8 cellular contexts compared by ENCODE assay signal in the genomic region with DNA sequence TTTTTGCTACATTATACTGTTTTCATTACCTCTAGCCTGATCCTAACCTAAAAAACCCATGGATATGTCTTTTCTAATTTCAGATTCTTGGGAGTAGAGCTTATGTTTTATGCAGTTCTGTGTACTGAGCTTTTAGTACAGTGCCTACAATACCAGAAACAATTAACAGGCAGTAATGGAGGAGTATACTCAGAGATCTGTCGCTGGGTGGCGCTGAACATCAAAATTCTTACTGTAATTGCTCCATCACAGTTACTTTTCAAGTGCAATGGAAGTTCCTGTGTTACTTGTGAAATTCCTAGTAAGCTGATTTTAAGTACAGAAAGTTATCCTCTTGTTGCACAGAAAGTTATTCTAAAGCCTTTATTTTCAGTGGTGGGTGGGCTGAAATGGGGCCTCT.
DNase-seq lines count a peak whose midpoint lies in the region; ATAC-seq, FAIRE-seq and TF ChIP-seq lines count a peak whose summit lies in the region.

No MANE protein-coding gene starts in this region.

- no peak for TF ChIP-seq RAD21 in HepG2 (CRISPR knock-in tag; IDR thresholded peaks at IDR 0.05)

- TF ChIP-seq EP300 in HepG2 (IDR thresholded peaks at IDR 0.05; ENCODE audit: low read depth in 2 of 2, low read length in 2 of 2) (no peak), HepG2 (CRISPR knock-in tag; IDR thresholded peaks at IDR 0.05; ENCODE audit: borderline replicate concordance) (no peak), suprapubic skin (IDR thresholded peaks at IDR 0.05) (no peak)

- H3K27ac Mint-ChIP-seq in chondrocyte (ENCODE audit: unreplicated experiment), result no peak overlapping the region

- H3K4me3 ChIP-seq in HepG2 (replicated peaks in 1 of 3; ENCODE audit: insufficient read depth in 1 of 3, low read depth in 2 of 3, low read length in 3 of 3) (no peak overlapping the region), suprapubic skin (no peak overlapping the region)

- H3K4me1 Mint-ChIP-seq in chondrocyte (ENCODE audit: low read depth), result peaks cover 5% of the 10 kb centered on the region

- peak; percentile 88 for TF ChIP-seq CTCF in chondrocyte (IDR thresholded peaks at IDR 0.05)
- TF ChIP-seq CTCF in HepG2 (CRISPR knock-in tag; IDR thresholded peaks at IDR 0.05), result peak; percentile 65
- TF ChIP-seq CTCF in suprapubic skin (IDR thresholded peaks at IDR 0.05), result peak in 1 of 2 donors; percentile 22

- H2AFZ ChIP-seq in HepG2 (ENCODE audit: low read length), result no peak overlapping the region

- H3K4me3 Mint-ChIP-seq in chondrocyte (ENCODE audit: unreplicated experiment), result no peak overlapping the region

- no peaks in the 10 kb centered on the region for H3K27me3 Mint-ChIP-seq in chondrocyte (ENCODE audit: low read depth)

- no peak overlapping the region for H3K9ac ChIP-seq in HepG2 (ENCODE audit: insufficient read depth, low read depth, low read length)

- H3K27ac ChIP-seq in HepG2 (ENCODE audit: extremely low read length, insufficient read depth, low read length) (no peak overlapping the region), suprapubic skin (no peak overlapping the region)

- peak; percentile 47 for FAIRE-seq in HepG2 (lab: Jason Lieb, UNC)

- H3K4me1 ChIP-seq in HepG2 (ENCODE audit: insufficient read depth, low read length) (no peaks in the 10 kb centered on the region), suprapubic skin (no peaks in the 10 kb centered on the region)

- H3K79me2 ChIP-seq in HepG2 (ENCODE audit: insufficient read depth, low read length), result no peaks in the 10 kb centered on the region

- ATAC-seq in HG03139 (IDR thresholded peaks at IDR 0.05; ENCODE audit: unreplicated experiment), result peak; percentile 57
- ATAC-seq in HepG2, result peak; percentile 91
- no peak for ATAC-seq in GM18519 (IDR thresholded peaks at IDR 0.05; ENCODE audit: low FRiP score, unreplicated experiment)
- ATAC-seq in GM21528 (IDR thresholded peaks at IDR 0.05; ENCODE audit: low FRiP score, unreplicated experiment), result no peak

- POLR2A ChIA-PET in HepG2 (lab: Yijun Ruan, JAX), result no interaction called here

- CTCF ChIA-PET in HepG2 (lab: Yijun Ruan, JAX; ENCODE audit: low intra/inter-chr PET ratio, low total read pairs), result no interaction called here

- H3K9me3 Mint-ChIP-seq in chondrocyte (ENCODE audit: low read depth), result peaks cover 9% of the 10 kb centered on the region

- H3K27me3 ChIP-seq in HepG2 (ENCODE audit: control insufficient read depth in 1 of 2, insufficient read depth in 2 of 2, low read length in 2 of 2) (no peaks in the 10 kb centered on the region), suprapubic skin (no peaks in the 10 kb centered on the region)

- no peak overlapping the region for H3K4me2 ChIP-seq in HepG2 (ENCODE audit: low read depth, low read length)

- DNase-seq in GM03348 (ENCODE audit: low spot score), result peak; percentile 70
- DNase-seq in OCI-M1 (lab: John Stamatoyannopoulos, UW), result peak; percentile 70
- no peak for DNase-seq in chondrocyte (ENCODE audit: low spot score)
- peak; percentile 24 for DNase-seq in HepG2 (ENCODE audit: low spot score)
- peak; percentile 68 to 80 for DNase-seq in suprapubic skin (ENCODE audit: low spot score in 2 of 2)

- H3K36me3 Mint-ChIP-seq in chondrocyte (ENCODE audit: low read depth), result peaks cover 13% of the 10 kb centered on the region

- no peak for TF ChIP-seq POLR2A in HepG2 (IDR thresholded peaks at IDR 0.05; ENCODE audit: insufficient read depth in 1 of 2, low read depth in 2 of 2, low read length in 2 of 2)
- no peak for TF ChIP-seq POLR2A in suprapubic skin (IDR thresholded peaks at IDR 0.05)

- peaks cover 0 to 3% of the 10 kb centered on the region in 2 experiments; a peak in 1 of 5 replicates for H3K36me3 ChIP-seq in HepG2 (replicated peaks in 1 of 2; ENCODE audit: control insufficient read depth in 1 of 2, insufficient read depth in 2 of 2, low read length in 2 of 2)
- H3K36me3 ChIP-seq in suprapubic skin, result peaks cover 3% of the 10 kb centered on the region

- BruUV-seq in HepG2 (replicated peaks; lab: Mats Ljungman, UMichigan), result no TSS peak

- H4K20me1 ChIP-seq in HepG2 (ENCODE audit: insufficient read depth, low read length), result no peaks in the 10 kb centered on the region

- intact Hi-C loops in HepG2 (cut with micrococcal nuclease; ENCODE audit: unreplicated experiment), result no loop called here

- in situ Hi-C loops in HepG2 (cut with HindIII; ENCODE audit: extremely low pct_ligation_motif_present, low pct_unique_long_range_greater_than_20kb), result no loop called here

- H3K9me3 ChIP-seq in HepG2 (ENCODE audit: low read length) (no peaks in the 10 kb centered on the region), suprapubic skin (no peaks in the 10 kb centered on the region)

- 58% methylated on average over 2 of the region's 2 CpGs for WGBS in HepG2 (ENCODE audit: low lambda C conversion rate)
- 30% methylated on average over 2 of the region's 2 CpGs for WGBS in suprapubic skin

TF ChIP-seq in HepG2, 621 proteins besides CTCF, POLR2A, EP300 and RAD21 (continues in another document):
- TF ChIP-seq ZFP36 (IDR thresholded peaks at IDR 0.05; ENCODE audit: borderline replicate concordance, low read depth, low read length, partially characterized antibody) (no peak), STAG1 (CRISPR knock-in tag; IDR thresholded peaks at IDR 0.05) (peak; percentile 35), ZNF790 (CRISPR knock-in tag; IDR thresholded peaks at IDR 0.05; ENCODE audit: borderline replicate concordance) (no peak), ZNF3 (CRISPR knock-in tag; IDR thresholded peaks at IDR 0.05) (no peak), GABPA (IDR thresholded peaks at IDR 0.05; ENCODE audit: low read depth, low read length) (no peak), GABPA (CRISPR knock-in tag; IDR thresholded peaks at IDR 0.05; ENCODE audit: low read depth) (no peak), HMG20B (CRISPR knock-in tag; conservative IDR thresholded peaks at IDR 0.05) (no peak), MIXL1 (CRISPR knock-in tag; IDR thresholded peaks at IDR 0.05) (0 out of 2 replicates have a peak, but pooled peaks have one; percentile 42), CC2D1A (CRISPR knock-in tag; IDR thresholded peaks at IDR 0.05) (no peak), ZEB1 (IDR thresholded peaks at IDR 0.05; ENCODE audit: insufficient replicate concordance, low read depth) (no peak), RCOR2 (CRISPR knock-in tag; IDR thresholded peaks at IDR 0.05) (no peak), CEBPB (IDR thresholded peaks at IDR 0.05; ENCODE audit: borderline replicate concordance, low read depth, low read length) (no peak), ZNF558 (CRISPR knock-in tag; IDR thresholded peaks at IDR 0.05; ENCODE audit: borderline replicate concordance) (no peak), ZNF749 (CRISPR knock-in tag; IDR thresholded peaks at IDR 0.05; ENCODE audit: borderline replicate concordance) (no peak), ZNF235 (CRISPR knock-in tag; IDR thresholded peaks at IDR 0.05; ENCODE audit: borderline replicate concordance) (no peak), RARA (CRISPR knock-in tag; IDR thresholded peaks at IDR 0.05) (no peak)
- TF ChIP-seq, protein P1, sequence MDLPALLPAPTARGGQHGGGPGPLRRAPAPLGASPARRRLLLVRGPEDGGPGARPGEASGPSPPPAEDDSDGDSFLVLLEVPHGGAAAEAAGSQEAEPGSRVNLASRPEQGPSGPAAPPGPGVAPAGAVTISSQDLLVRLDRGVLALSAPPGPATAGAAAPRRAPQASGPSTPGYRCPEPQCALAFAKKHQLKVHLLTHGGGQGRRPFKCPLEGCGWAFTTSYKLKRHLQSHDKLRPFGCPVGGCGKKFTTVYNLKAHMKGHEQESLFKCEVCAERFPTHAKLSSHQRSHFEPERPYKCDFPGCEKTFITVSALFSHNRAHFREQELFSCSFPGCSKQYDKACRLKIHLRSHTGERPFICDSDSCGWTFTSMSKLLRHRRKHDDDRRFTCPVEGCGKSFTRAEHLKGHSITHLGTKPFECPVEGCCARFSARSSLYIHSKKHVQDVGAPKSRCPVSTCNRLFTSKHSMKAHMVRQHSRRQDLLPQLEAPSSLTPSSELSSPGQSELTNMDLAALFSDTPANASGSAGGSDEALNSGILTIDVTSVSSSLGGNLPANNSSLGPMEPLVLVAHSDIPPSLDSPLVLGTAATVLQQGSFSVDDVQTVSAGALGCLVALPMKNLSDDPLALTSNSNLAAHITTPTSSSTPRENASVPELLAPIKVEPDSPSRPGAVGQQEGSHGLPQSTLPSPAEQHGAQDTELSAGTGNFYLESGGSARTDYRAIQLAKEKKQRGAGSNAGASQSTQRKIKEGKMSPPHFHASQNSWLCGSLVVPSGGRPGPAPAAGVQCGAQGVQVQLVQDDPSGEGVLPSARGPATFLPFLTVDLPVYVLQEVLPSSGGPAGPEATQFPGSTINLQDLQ (CRISPR knock-in tag; IDR thresholded peaks at IDR 0.05), result no peak
- TF ChIP-seq, protein P2, sequence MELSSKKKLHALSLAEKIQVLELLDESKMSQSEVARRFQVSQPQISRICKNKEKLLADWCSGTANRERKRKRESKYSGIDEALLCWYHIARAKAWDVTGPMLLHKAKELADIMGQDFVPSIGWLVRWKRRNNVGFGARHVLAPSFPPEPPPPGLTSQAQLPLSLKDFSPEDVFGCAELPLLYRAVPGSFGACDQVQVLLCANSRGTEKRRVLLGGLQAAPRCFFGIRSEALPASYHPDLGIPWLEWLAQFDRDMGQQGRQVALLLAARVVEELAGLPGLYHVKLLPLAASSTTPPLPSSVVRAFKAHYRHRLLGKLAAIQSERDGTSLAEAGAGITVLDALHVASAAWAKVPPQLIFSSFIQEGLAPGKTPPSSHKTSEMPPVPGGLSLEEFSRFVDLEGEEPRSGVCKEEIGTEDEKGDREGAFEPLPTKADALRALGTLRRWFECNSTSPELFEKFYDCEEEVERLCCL (CRISPR knock-in tag; IDR thresholded peaks at IDR 0.05; ENCODE audit: borderline replicate concordance), result no peak
- TF ChIP-seq, protein P3, sequence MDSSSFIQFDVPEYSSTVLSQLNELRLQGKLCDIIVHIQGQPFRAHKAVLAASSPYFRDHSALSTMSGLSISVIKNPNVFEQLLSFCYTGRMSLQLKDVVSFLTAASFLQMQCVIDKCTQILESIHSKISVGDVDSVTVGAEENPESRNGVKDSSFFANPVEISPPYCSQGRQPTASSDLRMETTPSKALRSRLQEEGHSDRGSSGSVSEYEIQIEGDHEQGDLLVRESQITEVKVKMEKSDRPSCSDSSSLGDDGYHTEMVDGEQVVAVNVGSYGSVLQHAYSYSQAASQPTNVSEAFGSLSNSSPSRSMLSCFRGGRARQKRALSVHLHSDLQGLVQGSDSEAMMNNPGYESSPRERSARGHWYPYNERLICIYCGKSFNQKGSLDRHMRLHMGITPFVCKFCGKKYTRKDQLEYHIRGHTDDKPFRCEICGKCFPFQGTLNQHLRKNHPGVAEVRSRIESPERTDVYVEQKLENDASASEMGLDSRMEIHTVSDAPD (CRISPR knock-in tag; IDR thresholded peaks at IDR 0.05), result no peak

Comparison
In these comparisons a context has a peak if more than half of its experiments do, and no peak if none do; other contexts are left out.
1. ATAC-seq: peak in HG03139 (single experiment) and HepG2 (single experiment); none in GM18519 (single experiment) and GM21528 (single experiment).